ENCODE assay signal across 32 cellular contexts in genomic region chr18:32298289-32298688, GRCh38.
DNase-seq lines count a peak whose midpoint lies in the region; ATAC-seq and TF ChIP-seq lines count a peak whose summit lies in the region.
"Had no signal": no experiment of that assay in that cellular context is flagged by ENCODE, and none has a peak within 500 bp of the region (broad histone marks: within the 10 kb centered on the region; RNA-seq: fewer than 3 reads in every experiment).

No MANE protein-coding gene starts in this region.

- peaks cover 19 to 22% of the 10 kb centered on the region in 2 experiments for H3K4me1 ChIP-seq in SK-N-SH (ENCODE audit: control insufficient read depth in 1 of 2, insufficient read depth in 2 of 2, low read depth in 1 of 2, low read length in 1 of 2)
- H3K4me1 ChIP-seq: BLaER1, neural progenitor cell, parathyroid adenoma had no signal

- ATAC-seq in sciatic nerve, result peak; percentile 78
- no peak for ATAC-seq in GM21528 (IDR thresholded peaks at IDR 0.05; ENCODE audit: low FRiP score, unreplicated experiment)
- ATAC-seq: effector memory CD8-positive, alpha-beta T cell; HepG2; left colon; T-cell had no signal

- no peaks in the 10 kb centered on the region for H3K36me3 ChIP-seq in SK-N-SH (replicated peaks in 1 of 2; ENCODE audit: control insufficient read depth in 1 of 2, insufficient read depth in 2 of 2, low read length in 1 of 2)
- H3K36me3 ChIP-seq: BLaER1, neural progenitor cell had no signal

- peak in 1 of 2 experiments; percentile 94; a peak in 2 of 4 replicates for TF ChIP-seq EP300 in SK-N-SH (IDR thresholded peaks at IDR 0.05; ENCODE audit: borderline replicate concordance in 1 of 2, low read depth in 1 of 2, low read length in 1 of 2)

- H3K4me1 Mint-ChIP-seq in activated CD4-positive, alpha-beta memory T cell treated with anti-CD3 and anti-CD28 coated beads, Interleukin-2, amount 10 ng/mL, durations not matched to agents 7 days and 5 days, result peaks cover 7% of the 10 kb centered on the region
- H3K4me1 Mint-ChIP-seq: activated CD4-positive, alpha-beta T cell treated with anti-CD3 and anti-CD28 coated beads, Interleukin-2, amount 10 ng/mL, durations not matched to agents 24 days and 14 days; activated naive CD8-positive, alpha-beta T cell treated with anti-CD3 and anti-CD28 coated beads for 36 hours; memory B cell; neural progenitor cell; T-cell had no signal

- intact Hi-C loops in sciatic nerve (cut with DNase I), result no loop called here

- DNase-seq in AG09319 (ENCODE audit: extremely low read depth, low read depth), result peak; percentile 51
- DNase-seq in SK-N-SH, result peak; percentile 61
- DNase-seq in fibroblast of mammary gland (ENCODE audit: low read depth), result peak; percentile 63
- no peak for DNase-seq in sciatic nerve (ENCODE audit: low spot score)
- no peak for DNase-seq in stimulated activated CD8-positive, alpha-beta memory T cell treated with anti-CD3 and anti-CD28 coated beads, Interleukin-4, amount 100 ng/mL, for 48 hours
- no peak for DNase-seq in kidney tubule cell (ENCODE audit: low spot score)
- no peak for DNase-seq in activated CD4-positive, alpha-beta memory T cell treated with anti-CD3 and anti-CD28 coated beads, Interleukin-2, amount 10 ng/mL, durations not matched to agents 7 days and 5 days
- DNase-seq: ACHN; activated CD4-positive, alpha-beta T cell treated with anti-CD3 and anti-CD28 coated beads, Interleukin-2, amount 10 ng/mL, durations not matched to agents 24 days and 14 days; activated effector memory CD4-positive, alpha-beta T cell treated with Interleukin-2 at 50 U/mL for 16 hours; activated naive CD8-positive, alpha-beta T cell treated with anti-CD3 and anti-CD28 coated beads for 36 hours; aorta; caudate nucleus; cortex of kidney; effector memory CD8-positive, alpha-beta T cell; HCEC 1CT; Karpas-422; left colon; NCI-H1436; NCI-H2081 treated with DMSO at 0.1 percent for 48 hours; NCI-H2227 treated with DMSO at 0.1 percent for 48 hours; NCI-H748 treated with DMSO at 0.1 percent for 48 hours; retina; stimulated activated CD4-positive, alpha-beta T cell treated with anti-CD3 and anti-CD28 coated beads, Interleukin-1b, Interleukin-23, amount 100 ng/mL, for 48 hours; T-cell had no signal

- peak overlapping the region in 1 of 2 experiments; percentile 13; a peak in 2 of 4 replicates for H3K4me3 ChIP-seq in SK-N-SH (ENCODE audit: low read depth in 2 of 2, low read length in 1 of 2)
- H3K4me3 ChIP-seq in fibroblast of mammary gland (ENCODE audit: control insufficient read depth, low read depth, low read length), result no peak overlapping the region
- H3K4me3 ChIP-seq: BLaER1, neural progenitor cell had no signal

- no peaks in the 10 kb centered on the region for H3K9me3 ChIP-seq in SK-N-SH
- H3K9me3 ChIP-seq: BLaER1 had no signal

- H3K27ac ChIP-seq in SK-N-SH (ENCODE audit: low read depth in 2 of 2, low read length in 1 of 2), result peak overlapping the region; percentile 86 to 95
- H3K27ac ChIP-seq: BLaER1, neural progenitor cell, parathyroid adenoma had no signal

- H3K9me2 ChIP-seq in SK-N-SH, result no peaks in the 10 kb centered on the region

- CTCF ChIA-PET in SK-N-SH (lab: Yijun Ruan, JAX), result interaction anchor here (0.6 to 9.4 kb wide), 6 partner anchors 9 to 251 kb away, joined by 3 to 61 read pairs (median 4); partner anchors contain the start of gene GAREM1
- CTCF ChIA-PET in activated CD4-positive, alpha-beta memory T cell treated with anti-CD3 and anti-CD28 coated beads, Interleukin-2, amount 10 ng/mL, durations not matched to agents 7 days and 5 days (lab: Charles Lee), result interaction anchor here (1.2 kb wide), 1 partner anchor 9 kb away, joined by 5 read pairs; no protein-coding TSS in a partner anchor

- H3K79me2 ChIP-seq in SK-N-SH (ENCODE audit: insufficient read depth), result no peaks in the 10 kb centered on the region
- H3K79me2 ChIP-seq: parathyroid adenoma had no signal

- H3K9me3 Mint-ChIP-seq in activated CD4-positive, alpha-beta memory T cell treated with anti-CD3 and anti-CD28 coated beads, Interleukin-2, amount 10 ng/mL, durations not matched to agents 7 days and 5 days, result no peaks in the 10 kb centered on the region
- H3K9me3 Mint-ChIP-seq: activated CD4-positive, alpha-beta T cell treated with anti-CD3 and anti-CD28 coated beads, Interleukin-2, amount 10 ng/mL, durations not matched to agents 24 days and 14 days; activated naive CD8-positive, alpha-beta T cell treated with anti-CD3 and anti-CD28 coated beads for 36 hours; effector memory CD8-positive, alpha-beta T cell; memory B cell; neural progenitor cell; stimulated activated naive CD8-positive, alpha-beta T cell treated with anti-CD3 and anti-CD28 coated beads, Interleukin-15, Interleukin-2, amounts not matched to agents 100 ng/mL and 50 ng/mL, for 24 hours; T-cell had no signal

- POLR2A ChIA-PET in SK-N-SH (lab: Yijun Ruan, JAX), result no interaction called here
- POLR2A ChIA-PET in activated CD4-positive, alpha-beta memory T cell treated with anti-CD3 and anti-CD28 coated beads, Interleukin-2, amount 10 ng/mL, durations not matched to agents 7 days and 5 days (lab: Charles Lee), result no interaction called here

- peak overlapping the region; percentile 35; the same call in 1 of the 2 replicates for H3K9ac ChIP-seq in SK-N-SH
- H3K9ac ChIP-seq: BLaER1, neural progenitor cell, parathyroid adenoma had no signal

- no peaks in the 10 kb centered on the region for H4K20me1 ChIP-seq in SK-N-SH (ENCODE audit: insufficient read depth)
- H4K20me1 ChIP-seq: BLaER1 had no signal

- peaks cover 9% of the 10 kb centered on the region for H3K27me3 Mint-ChIP-seq in activated CD4-positive, alpha-beta memory T cell treated with anti-CD3 and anti-CD28 coated beads, Interleukin-2, amount 10 ng/mL, durations not matched to agents 7 days and 5 days
- H3K27me3 Mint-ChIP-seq: activated CD4-positive, alpha-beta T cell treated with anti-CD3 and anti-CD28 coated beads, Interleukin-2, amount 10 ng/mL, durations not matched to agents 24 days and 14 days had no signal

- H2AFZ ChIP-seq in SK-N-SH (ENCODE audit: low read depth), result peak overlapping the region; percentile 24; the same call in 1 of the 2 replicates
- H2AFZ ChIP-seq: neural progenitor cell, parathyroid adenoma had no signal

- H3K4me3 Mint-ChIP-seq in activated CD4-positive, alpha-beta memory T cell treated with anti-CD3 and anti-CD28 coated beads, Interleukin-2, amount 10 ng/mL, durations not matched to agents 7 days and 5 days, result no peak overlapping the region
- H3K4me3 Mint-ChIP-seq: activated CD4-positive, alpha-beta T cell treated with anti-CD3 and anti-CD28 coated beads, Interleukin-2, amount 10 ng/mL, durations not matched to agents 24 days and 14 days; activated naive CD8-positive, alpha-beta T cell treated with anti-CD3 and anti-CD28 coated beads for 36 hours; effector memory CD8-positive, alpha-beta T cell; memory B cell; neural progenitor cell; stimulated activated naive CD8-positive, alpha-beta T cell treated with anti-CD3 and anti-CD28 coated beads, Interleukin-15, Interleukin-2, amounts not matched to agents 100 ng/mL and 50 ng/mL, for 24 hours; T-cell had no signal

- peak overlapping the region; percentile 46 for H3K4me2 ChIP-seq in SK-N-SH
- H3K4me2 ChIP-seq: BLaER1, neural progenitor cell had no signal

- H3F3A ChIP-seq in SK-N-SH (replicated peaks; ENCODE audit: insufficient read depth), result peaks cover 49% of the 10 kb centered on the region

- H3K27me3 ChIP-seq in SK-N-SH (ENCODE audit: insufficient read depth), result no peaks in the 10 kb centered on the region
- H3K27me3 ChIP-seq: BLaER1, neural progenitor cell had no signal

- no peaks in the 10 kb centered on the region for H3K36me3 Mint-ChIP-seq in activated CD4-positive, alpha-beta memory T cell treated with anti-CD3 and anti-CD28 coated beads, Interleukin-2, amount 10 ng/mL, durations not matched to agents 7 days and 5 days (ENCODE audit: low read depth)
- H3K36me3 Mint-ChIP-seq: activated naive CD8-positive, alpha-beta T cell treated with anti-CD3 and anti-CD28 coated beads for 36 hours; memory B cell; T-cell had no signal

- 22% methylated on average over 5 of the region's 5 CpGs for WGBS in SK-N-SH (ENCODE audit: low lambda C conversion rate)

- TF ChIP-seq CTCF in AG09319 (IDR thresholded peaks at IDR 0.05; ENCODE audit: low read depth, low read length) (no peak), SK-N-SH (IDR thresholded peaks at IDR 0.05) (no peak), fibroblast of mammary gland (conservative IDR thresholded peaks at IDR 0.05; ENCODE audit: control insufficient read depth, insufficient read depth, low read depth, low read length) (no peak)

- no peak overlapping the region for H3K27ac Mint-ChIP-seq in activated CD4-positive, alpha-beta memory T cell treated with anti-CD3 and anti-CD28 coated beads, Interleukin-2, amount 10 ng/mL, durations not matched to agents 7 days and 5 days
- H3K27ac Mint-ChIP-seq: activated CD4-positive, alpha-beta T cell treated with anti-CD3 and anti-CD28 coated beads, Interleukin-2, amount 10 ng/mL, durations not matched to agents 24 days and 14 days; activated naive CD8-positive, alpha-beta T cell treated with anti-CD3 and anti-CD28 coated beads for 36 hours; effector memory CD8-positive, alpha-beta T cell; memory B cell; neural progenitor cell; stimulated activated naive CD8-positive, alpha-beta T cell treated with anti-CD3 and anti-CD28 coated beads, Interleukin-15, Interleukin-2, amounts not matched to agents 100 ng/mL and 50 ng/mL, for 24 hours; T-cell had no signal

- no peak for TF ChIP-seq RAD21 in SK-N-SH (IDR thresholded peaks at IDR 0.05; ENCODE audit: low read length)

TF ChIP-seq in SK-N-SH, 30 proteins besides CTCF, POLR2A, EP300 and RAD21 (continues in another document):
- TF ChIP-seq TEAD4 (IDR thresholded peaks at IDR 0.05; ENCODE audit: borderline replicate concordance, insufficient read depth) (no peak), FOSL2 (IDR thresholded peaks at IDR 0.05; ENCODE audit: borderline replicate concordance, low read depth) (no peak), GATA2 (CRISPR knock-in tag; IDR thresholded peaks at IDR 0.05) (peak; percentile 63), JUND (IDR thresholded peaks at IDR 0.05) (no peak), MXI1 (IDR thresholded peaks at IDR 0.05; ENCODE audit: low read depth, low read length) (no peak), NRF1 (IDR thresholded peaks at IDR 0.05; ENCODE audit: low read depth, low read length) (no peak), IRF3 (IDR thresholded peaks at IDR 0.05; ENCODE audit: low read depth, low read length) (no peak)

Comparison
In these comparisons a context has a peak if more than half of its experiments do, and no peak if none do; other contexts are left out.
1. DNase-seq: peak in AG09319 (single experiment), SK-N-SH (single experiment) and fibroblast of mammary gland (single experiment); none in sciatic nerve (single experiment), stimulated activated CD8-positive, alpha-beta memory T cell treated with anti-CD3 and anti-CD28 coated beads, Interleukin-4, amount 100 ng/mL, for 48 hours (single experiment), kidney tubule cell (single experiment) and activated CD4-positive, alpha-beta memory T cell treated with anti-CD3 and anti-CD28 coated beads, Interleukin-2, amount 10 ng/mL, durations not matched to agents 7 days and 5 days (single experiment).